27 cellular contexts compared by ENCODE assay signal in genomic region chr15:83356516-83357399, GRCh38.
A peak's percentile ranks its signal among the peaks of the same experiment; 100 is the strongest.
DNase-seq lines count a peak whose midpoint lies in the region; ATAC-seq and TF ChIP-seq lines count a peak whose summit lies in the region.
"Had no signal": no experiment of that assay in that cellular context is flagged by ENCODE, and none has a peak within 500 bp of the region (broad histone marks: within the 10 kb centered on the region; RNA-seq: fewer than 3 reads in every experiment).

No MANE protein-coding gene starts in this region.

- TF ChIP-seq CTCF in WTC11 (IDR thresholded peaks at IDR 0.05) (no peak), neural crest cell (conservative IDR thresholded peaks at IDR 0.05) (no peak), natural killer cell (IDR thresholded peaks at IDR 0.05) (no peak), mucosa of descending colon (IDR thresholded peaks at IDR 0.05) (no peak)

- H3K36me3 Mint-ChIP-seq in WTC11 (no peaks in the 10 kb centered on the region), neural crest cell (ENCODE audit: low read depth) (no peaks in the 10 kb centered on the region), natural killer cell (no peaks in the 10 kb centered on the region)
- H3K36me3 Mint-ChIP-seq: naive B cell; stimulated activated memory B cell treated with anti-CD40 and anti-IgM and Interleukin-4, amounts not matched to agents 10 μg/mL and 1 μg/mL and 100 μg/mL, for 72 hours had no signal

- H3K36me3 ChIP-seq in mucosa of descending colon (ENCODE audit: low read depth) = no peaks in the 10 kb centered on the region
- H3K36me3 ChIP-seq: upper lobe of right lung had no signal

- H3K27ac Mint-ChIP-seq in WTC11 (no peak overlapping the region), neural crest cell (ENCODE audit: unreplicated experiment) (peak overlapping the region; percentile 51), natural killer cell (no peak overlapping the region)
- H3K27ac Mint-ChIP-seq: activated CD4-positive, alpha-beta memory T cell treated with anti-CD3 and anti-CD28 coated beads, Interleukin-2, amount 10 ng/mL, durations not matched to agents 7 days and 5 days; CD4-positive, alpha-beta T cell; naive B cell; stimulated activated memory B cell treated with anti-CD40 and anti-IgM and Interleukin-4, amounts not matched to agents 10 μg/mL and 1 μg/mL and 100 μg/mL, for 72 hours had no signal

- 0 out of 2 replicates have a peak, but pooled peaks cover 4% of the 10 kb centered on the region for H3K4me1 Mint-ChIP-seq in WTC11
- H3K4me1 Mint-ChIP-seq in neural crest cell = peaks cover 8% of the 10 kb centered on the region
- no peaks in the 10 kb centered on the region for H3K4me1 Mint-ChIP-seq in natural killer cell
- H3K4me1 Mint-ChIP-seq: activated CD4-positive, alpha-beta memory T cell treated with anti-CD3 and anti-CD28 coated beads, Interleukin-2, amount 10 ng/mL, durations not matched to agents 7 days and 5 days; naive B cell; stimulated activated memory B cell treated with anti-CD40 and anti-IgM and Interleukin-4, amounts not matched to agents 10 μg/mL and 1 μg/mL and 100 μg/mL, for 72 hours had no signal

- intact Hi-C loops in natural killer cell (cut with micrococcal nuclease) = no loop called here
- intact Hi-C loops in mucosa of descending colon (cut with DNase I, micrococcal nuclease) = no loop called here

- POLR2A ChIA-PET in WTC11 (lab: Charles Lee) = no interaction called here

- no peak overlapping the region for H3K4me3 Mint-ChIP-seq in WTC11
- no peak overlapping the region for H3K4me3 Mint-ChIP-seq in neural crest cell
- no peak overlapping the region for H3K4me3 Mint-ChIP-seq in natural killer cell
- H3K4me3 Mint-ChIP-seq: activated CD4-positive, alpha-beta memory T cell treated with anti-CD3 and anti-CD28 coated beads, Interleukin-2, amount 10 ng/mL, durations not matched to agents 7 days and 5 days; CD4-positive, alpha-beta T cell; naive B cell; stimulated activated memory B cell treated with anti-CD40 and anti-IgM and Interleukin-4, amounts not matched to agents 10 μg/mL and 1 μg/mL and 100 μg/mL, for 72 hours had no signal

- ATAC-seq in WTC11 (no peak), esophagus mucosa (peak; percentile 46), GM18861 (IDR thresholded peaks at IDR 0.05; ENCODE audit: unreplicated experiment) (no peak), natural killer cell (no peak), mucosa of descending colon (no peak)
- ATAC-seq: body of pancreas; K562; left ventricle myocardium superior; stimulated activated memory B cell treated with anti-CD40 and anti-IgM and Interleukin-4, amounts not matched to agents 10 μg/mL and 1 μg/mL and 100 μg/mL, for 72 hours had no signal

- no peaks in the 10 kb centered on the region for H3K4me1 ChIP-seq in mucosa of descending colon (ENCODE audit: low read depth)
- H3K4me1 ChIP-seq: body of pancreas, upper lobe of right lung had no signal

- DNase-seq in ELF-1 (ENCODE audit: low read depth, low spot score) (peak; percentile 12), WTC11 (ENCODE audit: low spot score) (no peak), neural crest cell (ENCODE audit: low read depth, low spot score) (no peak), natural killer cell (no peak), mucosa of descending colon (no peak)
- DNase-seq in activated naive CD4-positive, alpha-beta T cell treated with anti-CD3 and anti-CD28 coated beads, Interleukin-2, amount 50 U/mL, for 16 hours = no peak
- DNase-seq: activated CD4-positive, alpha-beta memory T cell treated with anti-CD3 and anti-CD28 coated beads, Interleukin-2, amount 10 ng/mL, durations not matched to agents 7 days and 5 days; activated CD4-positive, alpha-beta T cell treated with anti-CD3 and anti-CD28 coated beads for 1 hour; activated CD8-positive, alpha-beta memory T cell treated with anti-CD3 and anti-CD28 coated beads, Interleukin-2, amount 50 U/mL, for 4 hours; activated naive CD4-positive, alpha-beta T cell; body of pancreas; CD4-positive, alpha-beta T cell; cerebellar nuclear complex; DMS79 treated with DMSO at 0.1 percent for 48 hours; GM23248; left ventricle myocardium superior; naive B cell; NCI-H1930; NCI-H524; occipital lobe; PC-9; SHP77; upper lobe of right lung had no signal

- CTCF ChIA-PET in WTC11 (lab: Charles Lee) = interaction anchor here (0.5 to 1.1 kb wide), 3 partner anchors 11 to 108 kb away, joined by 3 to 5 read pairs (median 3); partner anchors contain the start of gene SH3GL3

- H3K27me3 Mint-ChIP-seq in WTC11 (ENCODE audit: low read depth) (no peaks in the 10 kb centered on the region), neural crest cell (ENCODE audit: low read depth) (no peaks in the 10 kb centered on the region), natural killer cell (ENCODE audit: low read depth in 2 of 2) (peaks cover 1 to 14% of the 10 kb centered on the region in 2 donors)
- H3K27me3 Mint-ChIP-seq: activated CD4-positive, alpha-beta memory T cell treated with anti-CD3 and anti-CD28 coated beads, Interleukin-2, amount 10 ng/mL, durations not matched to agents 7 days and 5 days; stimulated activated memory B cell treated with anti-CD40 and anti-IgM and Interleukin-4, amounts not matched to agents 10 μg/mL and 1 μg/mL and 100 μg/mL, for 72 hours had no signal

- no peak overlapping the region for H3K4me3 ChIP-seq in mucosa of descending colon
- H3K4me3 ChIP-seq: body of pancreas, GM23248, K562, PC-9, upper lobe of right lung had no signal

- H3K9me3 Mint-ChIP-seq in WTC11 = peaks cover 7% of the 10 kb centered on the region; the same call in 1 of the 2 replicates
- no peaks in the 10 kb centered on the region for H3K9me3 Mint-ChIP-seq in neural crest cell
- no peaks in the 10 kb centered on the region for H3K9me3 Mint-ChIP-seq in natural killer cell
- H3K9me3 Mint-ChIP-seq: activated CD4-positive, alpha-beta memory T cell treated with anti-CD3 and anti-CD28 coated beads, Interleukin-2, amount 10 ng/mL, durations not matched to agents 7 days and 5 days; CD4-positive, alpha-beta T cell had no signal

- no peaks in the 10 kb centered on the region for H3K9me3 ChIP-seq in mucosa of descending colon
- H3K9me3 ChIP-seq: body of pancreas, upper lobe of right lung had no signal

TF ChIP-seq in WTC11, 78 proteins besides CTCF, POLR2A, EP300 and RAD21:
- TF ChIP-seq ZNF423 (CRISPR knock-in tag; IDR thresholded peaks at IDR 0.05) = peak; percentile 54
- TF ChIP-seq CREB1 (CRISPR knock-in tag; IDR thresholded peaks at IDR 0.05) = no peak
